ENCODE assay signal across 10 cellular contexts in the genomic region with DNA sequence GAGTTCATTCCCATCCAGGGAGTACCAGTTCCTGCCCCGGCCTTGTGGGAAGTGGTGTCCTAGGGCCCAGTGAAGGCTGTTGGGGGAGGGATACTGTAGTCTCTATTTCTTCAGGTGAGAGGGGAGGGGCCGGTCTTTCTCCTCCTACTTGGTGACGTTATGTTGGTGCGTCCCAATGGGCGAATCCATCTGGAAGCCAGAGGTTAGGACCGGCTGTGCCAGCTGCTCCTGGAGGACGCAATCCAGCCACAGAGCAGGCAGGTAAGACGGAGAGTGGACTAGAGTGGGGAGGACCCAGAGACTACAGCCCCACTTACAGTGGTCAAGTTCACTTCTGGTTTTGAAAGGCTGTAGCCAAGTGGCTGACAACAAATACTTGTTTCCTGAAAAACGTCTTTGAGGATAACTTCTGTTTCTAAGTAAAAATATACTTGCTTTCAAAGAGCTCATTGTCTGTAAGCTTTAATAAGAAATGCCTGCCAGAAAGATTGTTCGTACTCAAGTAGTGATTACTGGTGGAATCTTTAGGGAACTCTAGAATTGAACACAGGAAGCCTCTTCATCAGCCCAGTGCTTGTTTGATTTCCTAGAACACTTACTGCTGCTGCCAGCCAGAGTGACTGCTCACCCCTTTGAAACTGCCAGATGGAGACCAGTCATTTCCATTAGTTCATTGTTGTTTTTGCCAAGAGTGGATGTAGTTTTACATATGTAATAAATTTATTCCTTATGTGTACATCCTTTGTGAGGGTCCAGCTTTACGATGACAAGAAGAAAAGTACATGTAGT. TPM values are rescaled to one million over a fixed set of nuclear protein-coding genes. Genes with fewer than 3 reads are reported as not detected.
A peak's percentile ranks its signal among the peaks of the same experiment; 100 is the strongest.
DNase-seq lines count a peak whose midpoint lies in the region; ATAC-seq and TF ChIP-seq lines count a peak whose summit lies in the region.
"Had no signal": no experiment of that assay in that cellular context is flagged by ENCODE, and none has a peak within 500 bp of the region (broad histone marks: within the 10 kb centered on the region; RNA-seq: fewer than 3 reads in every experiment).

No MANE protein-coding gene starts in this region.

- H3K4me3 ChIP-seq in astrocyte of the spinal cord (ENCODE audit: low read depth, low read length) (no peak overlapping the region), thyroid gland (replicated peaks in 1 of 3) (no peak overlapping the region), PC-9 (no peak overlapping the region)

- H2AFZ ChIP-seq in PC-9, result no peak overlapping the region

- POLR2A ChIA-PET in PC-9 (lab: Charles Lee; ENCODE audit: unreplicated experiment), result no interaction called here

- no peaks in the 10 kb centered on the region for H3K9me3 ChIP-seq in thyroid gland
- H3K9me3 ChIP-seq in PC-9 (ENCODE audit: insufficient read depth, low read depth), result no peaks in the 10 kb centered on the region
- H3K9me3 ChIP-seq: BE2C had no signal

- TF ChIP-seq CTCF in astrocyte of the spinal cord (IDR thresholded peaks at IDR 0.05; ENCODE audit: low read depth, low read length) (no peak), thyroid gland (IDR thresholded peaks at IDR 0.05) (no peak), PC-9 (conservative IDR thresholded peaks at IDR 0.05) (no peak)

- WGBS in thyroid gland, 2 donors, result 47 to 49% methylated on average over 11 of the region's 11 CpGs

- H3K4me1 Mint-ChIP-seq in activated naive CD4-positive, alpha-beta T cell treated with anti-CD3 and anti-CD28 coated beads, Interleukin-2, amount 50 U/mL, for 24 hours, result peaks cover 76% of the 10 kb centered on the region

- H3K4me1 ChIP-seq in thyroid gland, result peaks cover 16 to 42% of the 10 kb centered on the region in 2 donors
- H3K4me1 ChIP-seq in PC-9 (replicated peaks; ENCODE audit: insufficient read depth), result no peaks in the 10 kb centered on the region
- H3K4me1 ChIP-seq: BE2C had no signal

- H3K36me3 Mint-ChIP-seq in activated naive CD4-positive, alpha-beta T cell treated with anti-CD3 and anti-CD28 coated beads, Interleukin-2, amount 50 U/mL, for 24 hours, result peaks cover 7% of the 10 kb centered on the region

- in situ Hi-C loops in astrocyte of the spinal cord (cut with HindIII; ENCODE audit: low sequenced_read_pairs), result no loop called here

- ATAC-seq in HG03045 (IDR thresholded peaks at IDR 0.05; ENCODE audit: unreplicated experiment), result no peak

- H3K27me3 ChIP-seq in thyroid gland (no peaks in the 10 kb centered on the region), PC-9 (ENCODE audit: insufficient read depth, low read depth) (no peaks in the 10 kb centered on the region)
- H3K27me3 ChIP-seq: BE2C had no signal

- no peaks in the 10 kb centered on the region for H3K9me2 ChIP-seq in PC-9 (ENCODE audit: insufficient read depth)

- intact Hi-C loops in thyroid gland (cut with DNase I), result no loop called here
- intact Hi-C loops in PC-9 (cut with micrococcal nuclease; ENCODE audit: unreplicated experiment), result no loop called here

- CTCF ChIA-PET in PC-9 (lab: Charles Lee), result no interaction called here

- no peaks in the 10 kb centered on the region for H3K27me3 Mint-ChIP-seq in activated naive CD4-positive, alpha-beta T cell treated with anti-CD3 and anti-CD28 coated beads, Interleukin-2, amount 50 U/mL, for 24 hours

- DNase-seq in activated naive CD4-positive, alpha-beta T cell (lab: John Stamatoyannopoulos, UW), result no peak
- DNase-seq in astrocyte of the spinal cord (ENCODE audit: low read depth, low spot score), result peak; percentile 67
- peak; percentile 19 for DNase-seq in iPS-NIHi11 (ENCODE audit: low spot score)
- peak; percentile 46 to 54 for DNase-seq in thyroid gland
- DNase-seq in PC-9, result no peak
- DNase-seq in HuH-7 (ENCODE audit: low spot score), result no peak
- DNase-seq: BE2C, NCI-H1092 treated with DMSO at 0.1 percent for 48 hours had no signal

- BruUV-seq in PC-9 (replicated peaks; lab: Mats Ljungman, UMichigan), result no TSS peak

- H3K4me2 ChIP-seq in PC-9, result no peak overlapping the region

- TF ChIP-seq POLR2A in thyroid gland (IDR thresholded peaks at IDR 0.05), result no peak

- peak overlapping the region; percentile 46 for H3K27ac Mint-ChIP-seq in activated naive CD4-positive, alpha-beta T cell treated with anti-CD3 and anti-CD28 coated beads, Interleukin-2, amount 50 U/mL, for 24 hours

- no peak overlapping the region for H3K4me3 Mint-ChIP-seq in activated naive CD4-positive, alpha-beta T cell treated with anti-CD3 and anti-CD28 coated beads, Interleukin-2, amount 50 U/mL, for 24 hours

- H3K79me2 ChIP-seq in PC-9 (ENCODE audit: low read depth), result peaks cover 85% of the 10 kb centered on the region

- H3K9me3 Mint-ChIP-seq in activated naive CD4-positive, alpha-beta T cell treated with anti-CD3 and anti-CD28 coated beads, Interleukin-2, amount 50 U/mL, for 24 hours, result no peaks in the 10 kb centered on the region

- no peaks in the 10 kb centered on the region; the same call in 1 of the 2 replicates for H3F3A ChIP-seq in PC-9 (ENCODE audit: insufficient read depth, low read depth)

- H4K20me1 ChIP-seq in PC-9 (ENCODE audit: insufficient read depth), result peaks cover 91% of the 10 kb centered on the region

- H3K27ac ChIP-seq in thyroid gland (peak overlapping the region in 1 of 3 donors; percentile 8), PC-9 (no peak overlapping the region)

- H3K36me3 ChIP-seq in thyroid gland, result no peaks in the 10 kb centered on the region
- peaks cover 15% of the 10 kb centered on the region; the same call in 1 of the 2 replicates for H3K36me3 ChIP-seq in PC-9 (ENCODE audit: low read depth)

RNA-seq across cellular contexts. Expression of gene RBM33, which starts 25.4 kb away (rescaled TPM):
- total RNA-seq in thyroid gland (10 to 100 TPM; 35.7 to 59.9 (median 44.5) TPM), PC-9 (2021) (85.7 and 113 TPM in 2 replicates)

Comparison
In these comparisons a context has a peak if more than half of its experiments do, and no peak if none do; other contexts are left out.
1. DNase-seq: peak in astrocyte of the spinal cord (single experiment), iPS-NIHi11 (single experiment) and thyroid gland (2 of 2); none in activated naive CD4-positive, alpha-beta T cell (0 of 4), PC-9 (0 of 2) and HuH-7 (single experiment).